9 cellular contexts compared by ENCODE assay signal in the genomic region with DNA sequence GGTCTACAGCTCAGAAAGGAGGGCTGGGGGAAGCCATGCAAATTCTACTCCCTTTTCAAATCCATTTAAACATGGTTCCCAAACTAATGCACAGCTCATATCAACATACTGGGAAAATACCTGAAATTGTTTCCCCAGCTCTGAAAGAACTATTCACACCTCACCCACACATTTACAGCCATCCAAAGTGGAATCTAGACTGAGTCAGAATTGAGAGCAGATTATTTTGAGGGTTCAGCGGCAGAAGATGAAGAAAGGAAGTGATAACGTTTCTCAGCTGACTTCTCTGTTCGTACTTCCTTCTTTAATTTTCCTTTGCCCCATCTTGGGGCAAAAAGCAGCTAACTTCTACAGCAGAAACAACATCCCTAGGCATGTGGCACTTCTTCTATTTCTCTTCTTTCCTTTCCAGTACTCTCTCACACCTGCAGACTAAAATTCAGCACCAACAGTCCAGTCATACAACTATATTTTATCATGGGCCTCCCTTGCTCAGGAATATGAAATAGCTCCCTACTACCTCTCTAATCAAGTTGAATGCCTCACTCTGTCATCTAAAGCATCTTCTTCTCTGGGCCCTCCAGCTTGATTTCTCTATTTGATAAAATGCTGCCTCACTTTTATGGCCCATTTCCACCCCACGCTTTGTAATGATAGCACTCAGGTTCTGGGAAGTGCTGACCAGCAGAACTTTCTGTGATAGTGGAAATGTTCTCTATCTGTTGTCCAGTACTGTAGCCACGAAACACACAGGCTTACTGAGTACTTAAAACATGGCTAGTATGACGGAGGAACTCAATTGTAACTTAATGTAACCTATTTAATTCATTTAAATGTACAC. TPM values are rescaled to one million over a fixed set of nuclear protein-coding genes. Genes with fewer than 3 reads are reported as not detected.
DNase-seq lines count a peak whose midpoint lies in the region; ATAC-seq and TF ChIP-seq lines count a peak whose summit lies in the region.
"Had no signal": no experiment of that assay in that cellular context is flagged by ENCODE, and none has a peak within 500 bp of the region (broad histone marks: within the 10 kb centered on the region; RNA-seq: fewer than 3 reads in every experiment).

No MANE protein-coding gene starts in this region.

- H3K4me1 Mint-ChIP-seq in stimulated activated memory B cell treated with anti-CD40 and anti-IgM and Interleukin-4, amounts not matched to agents 10 μg/mL and 1 μg/mL and 100 μg/mL, for 72 hours, result peaks cover 96% of the 10 kb centered on the region
- H3K4me1 Mint-ChIP-seq in glutamatergic neuron (ENCODE audit: low read depth, unreplicated experiment), result peaks cover 7% of the 10 kb centered on the region

- H2BK5ac ChIP-seq in IMR-90 (ENCODE audit: low read depth, low read length, poor library complexity, severe bottlenecking), result no peak overlapping the region

- WGBS in IMR-90 (ENCODE audit: extremely low coverage in 2 of 2, insufficient read length in 1 of 2), 2 experiments, result no CpG with 5 or more reads among the region's 6 CpGs
- 66 to 76% methylated on average over 6 of the region's 6 CpGs for WGBS in testis, 2 donors

- in situ Hi-C loops in IMR-90 (cut with MboI; ENCODE audit: low sequenced_read_pairs), result no loop called here

- H3K4me3 ChIP-seq in IMR-90 (ENCODE audit: insufficient read depth, low read depth, low read length), result no peak overlapping the region
- H3K4me3 ChIP-seq in effector memory CD4-positive, alpha-beta T cell (ENCODE audit: insufficient read depth, low read depth, low read length, poor library complexity, severe bottlenecking), result peak overlapping the region; percentile 10
- H3K4me3 ChIP-seq in testis, result no peak overlapping the region

- peak overlapping the region; percentile 72; the same call in 1 of the 2 replicates for H2BK20ac ChIP-seq in IMR-90 (ENCODE audit: low read depth, low read length)

- peak overlapping the region; percentile 86; the same call in 1 of the 2 replicates for H2BK120ac ChIP-seq in IMR-90 (ENCODE audit: low read depth, low read length)

- H3K4me3 Mint-ChIP-seq in stimulated activated memory B cell treated with anti-CD40 and anti-IgM and Interleukin-4, amounts not matched to agents 10 μg/mL and 1 μg/mL and 100 μg/mL, for 72 hours, result peak overlapping the region; percentile 4
- H3K4me3 Mint-ChIP-seq in glutamatergic neuron (ENCODE audit: unreplicated experiment), result no peak overlapping the region

- TF ChIP-seq RAD21 in IMR-90 (IDR thresholded peaks at IDR 0.05; ENCODE audit: low read length), result no peak

- peak overlapping the region; percentile 87; the same call in 1 of the 2 replicates for H3K4ac ChIP-seq in IMR-90 (ENCODE audit: low read depth, low read length)

- no peak overlapping the region for H3K4me2 ChIP-seq in IMR-90 (ENCODE audit: low read depth, low read length)

- dilution Hi-C loops in IMR-90 (cut with HindIII; ENCODE audit: low sequenced_read_pairs, unreplicated experiment), result no loop called here

- H3K27me3 ChIP-seq in IMR-90 (ENCODE audit: control insufficient read depth, insufficient read depth, low read length), result no peaks in the 10 kb centered on the region
- no peaks in the 10 kb centered on the region for H3K27me3 ChIP-seq in effector memory CD4-positive, alpha-beta T cell (replicated peaks; ENCODE audit: control insufficient read depth, insufficient read depth, low read length, poor library complexity, severe bottlenecking)
- no peaks in the 10 kb centered on the region for H3K27me3 ChIP-seq in testis

- DNase-seq in IMR-90, result no peak
- peak; percentile 65 for DNase-seq in SKM-1 (lab: John Stamatoyannopoulos, UW; ENCODE audit: unreplicated experiment)
- DNase-seq in effector memory CD4-positive, alpha-beta T cell, result no peak
- no peak for DNase-seq in glutamatergic neuron
- no peak for DNase-seq in testis
- DNase-seq in RKO (ENCODE audit: low spot score), result no peak
- DNase-seq: NCI-H146 had no signal

- H2AK5ac ChIP-seq in IMR-90 (ENCODE audit: low read depth, low read length), result peak overlapping the region; percentile 87

- no peak overlapping the region for H2AFZ ChIP-seq in IMR-90 (replicated peaks; ENCODE audit: low read length, poor library complexity)

- no peak overlapping the region for H3K9ac ChIP-seq in IMR-90 (ENCODE audit: low read depth, low read length)

- peak overlapping the region; percentile 37; the same call in 1 of the 2 replicates for H3K18ac ChIP-seq in IMR-90 (ENCODE audit: low read depth, low read length)

- peak overlapping the region; percentile 41; the same call in 1 of the 3 replicates for H2BK15ac ChIP-seq in IMR-90 (ENCODE audit: low read depth, low read length)

- POLR2A ChIA-PET in IMR-90 (lab: Charles Lee; ENCODE audit: unreplicated experiment), result no interaction called here

- no peak overlapping the region for H4K5ac ChIP-seq in IMR-90 (ENCODE audit: low read depth, low read length)

- no peak overlapping the region for H3K56ac ChIP-seq in IMR-90 (ENCODE audit: extremely low read depth, insufficient read depth, low read length)

- no peaks in the 10 kb centered on the region for H4K20me1 ChIP-seq in IMR-90 (ENCODE audit: insufficient read depth, low read length)

- intact Hi-C loops in IMR-90 (cut with micrococcal nuclease), result no loop called here
- intact Hi-C loops in testis (cut with DNase I; ENCODE audit: low total_unique reads), result no loop called here

- peak overlapping the region; percentile 86 for H4K91ac ChIP-seq in IMR-90 (ENCODE audit: insufficient read depth, low read depth, low read length)

- 0 out of 2 replicates have a peak overlapping the region, but pooled peaks have one; percentile 38 for H3K23ac ChIP-seq in IMR-90 (ENCODE audit: low read depth, low read length)

- TF ChIP-seq CTCF in IMR-90 (conservative IDR thresholded peaks at IDR 0.05; ENCODE audit: low read depth, low read length), result no peak
- no peak for TF ChIP-seq CTCF in glutamatergic neuron (IDR thresholded peaks at IDR 0.05; ENCODE audit: partially characterized antibody, unreplicated experiment)
- no peak for TF ChIP-seq CTCF in testis (IDR thresholded peaks at IDR 0.05)

- H3K9me3 ChIP-seq in IMR-90 (ENCODE audit: control insufficient read depth, insufficient read depth, low read length), result no peaks in the 10 kb centered on the region
- H3K9me3 ChIP-seq in effector memory CD4-positive, alpha-beta T cell (ENCODE audit: control insufficient read depth, low read length), result no peaks in the 10 kb centered on the region
- no peaks in the 10 kb centered on the region for H3K9me3 ChIP-seq in testis

- no peaks in the 10 kb centered on the region for H3K27me3 Mint-ChIP-seq in stimulated activated memory B cell treated with anti-CD40 and anti-IgM and Interleukin-4, amounts not matched to agents 10 μg/mL and 1 μg/mL and 100 μg/mL, for 72 hours
- H3K27me3 Mint-ChIP-seq in glutamatergic neuron (ENCODE audit: unreplicated experiment), result peaks cover 2% of the 10 kb centered on the region

- CTCF ChIA-PET in IMR-90 (lab: Yijun Ruan, JAX), result interaction anchor here (0.8 kb wide), 1 partner anchor 22 kb away, joined by 3 read pairs; no protein-coding TSS in a partner anchor

- no peaks in the 10 kb centered on the region for H3K9me3 Mint-ChIP-seq in stimulated activated memory B cell treated with anti-CD40 and anti-IgM and Interleukin-4, amounts not matched to agents 10 μg/mL and 1 μg/mL and 100 μg/mL, for 72 hours
- peaks cover 9% of the 10 kb centered on the region for H3K9me3 Mint-ChIP-seq in glutamatergic neuron (ENCODE audit: unreplicated experiment)

- H3K36me3 ChIP-seq in IMR-90 (ENCODE audit: control insufficient read depth, insufficient read depth, low read length) (no peaks in the 10 kb centered on the region), testis (ENCODE audit: low read depth, missing control alignments) (no peaks in the 10 kb centered on the region)
- H3K36me3 ChIP-seq in effector memory CD4-positive, alpha-beta T cell (ENCODE audit: control insufficient read depth, insufficient read depth, low read length), result peaks cover 3% of the 10 kb centered on the region

- H3K79me1 ChIP-seq in IMR-90 (ENCODE audit: low read depth in 1 of 2, low read length in 2 of 2), result no peaks in the 10 kb centered on the region

- H3K36me3 Mint-ChIP-seq in stimulated activated memory B cell treated with anti-CD40 and anti-IgM and Interleukin-4, amounts not matched to agents 10 μg/mL and 1 μg/mL and 100 μg/mL, for 72 hours, result peaks cover 47% of the 10 kb centered on the region
- H3K36me3 Mint-ChIP-seq in glutamatergic neuron (ENCODE audit: unreplicated experiment), result no peaks in the 10 kb centered on the region

- no TSS peak for BruUV-seq in IMR-90 (replicated peaks; lab: Mats Ljungman, UMichigan)

- no peak for TF ChIP-seq POLR2A in IMR-90 (IDR thresholded peaks at IDR 0.05; ENCODE audit: low read depth, low read length)
- TF ChIP-seq POLR2A in testis (IDR thresholded peaks at IDR 0.05), result no peak

- peak overlapping the region; percentile 95 for H3K27ac Mint-ChIP-seq in stimulated activated memory B cell treated with anti-CD40 and anti-IgM and Interleukin-4, amounts not matched to agents 10 μg/mL and 1 μg/mL and 100 μg/mL, for 72 hours
- H3K27ac Mint-ChIP-seq in glutamatergic neuron (ENCODE audit: unreplicated experiment), result no peak overlapping the region

- H3K9me1 ChIP-seq in IMR-90 (ENCODE audit: insufficient read depth, low read length), result peaks cover 17% of the 10 kb centered on the region

- H2AK9ac ChIP-seq in IMR-90 (replicated peaks; ENCODE audit: low read depth, low read length, poor library complexity), result no peak overlapping the region

- H4K8ac ChIP-seq in IMR-90 (ENCODE audit: low read depth in 2 of 2, low read length in 2 of 2), result peak overlapping the region in 1 of 2 experiments; percentile 63; a peak in 1 of 4 replicates

- H3K27ac ChIP-seq in IMR-90 (ENCODE audit: insufficient read depth, low read length) (no peak overlapping the region), testis (peak overlapping the region in 1 of 2 donors; percentile 75)
- H3K27ac ChIP-seq in effector memory CD4-positive, alpha-beta T cell (ENCODE audit: insufficient read depth, low read length, poor library complexity, severe bottlenecking), result peak overlapping the region; percentile 81

- peaks cover 28% of the 10 kb centered on the region for H3K4me1 ChIP-seq in IMR-90 (ENCODE audit: control insufficient read depth, insufficient read depth, low read length)
- peaks cover 94% of the 10 kb centered on the region for H3K4me1 ChIP-seq in effector memory CD4-positive, alpha-beta T cell (ENCODE audit: control insufficient read depth, insufficient read depth, low read length, poor library complexity, severe bottlenecking)
- peaks cover 47% of the 10 kb centered on the region for H3K4me1 ChIP-seq in testis

- ATAC-seq in IMR-90 (ENCODE audit: low read depth), result no peak
- ATAC-seq in stimulated activated memory B cell treated with anti-CD40 and anti-IgM and Interleukin-4, amounts not matched to agents 10 μg/mL and 1 μg/mL and 100 μg/mL, for 72 hours, result no peak
- ATAC-seq in GM19324 (IDR thresholded peaks at IDR 0.05; ENCODE audit: low FRiP score, unreplicated experiment), result no peak

- peak overlapping the region; percentile 91 for H3K14ac ChIP-seq in IMR-90 (replicated peaks; ENCODE audit: low read depth, low read length)

RNA-seq across cellular contexts. Expression of a gene that starts 35.9 kb away (rescaled TPM):
- total RNA-seq in IMR-90 (2012; rRNA removed) (0.28 and 0.36 TPM in 2 replicates), glutamatergic neuron (ENCODE audit: unreplicated experiment) (1.4 TPM), testis (1 to 10 TPM; 6.2 to 6.7 TPM)
- polyA plus RNA-seq in IMR-90 (2012; rRNA removed) (0.27 and 0.29 TPM in 2 replicates), testis (ENCODE audit: insufficient read depth, low read depth, low replicate concordance) (8.2 TPM)
- polyA plus RNA-seq in IMR-90 (2012; cell fraction: cytosol; rRNA removed), result 0.24 and 0.30 TPM in 2 replicates
- 0.14 and 0.45 TPM in 2 replicates for polyA plus RNA-seq in IMR-90 (2012; cell fraction: nucleus; rRNA removed; ENCODE audit: low replicate concordance)
